Comparison of ENCODE assay signal across 11 cellular contexts in genomic region chr14:55446833-55447232, GRCh38. TPM values are rescaled to one million over a fixed set of nuclear protein-coding genes. Genes with fewer than 3 reads are reported as not detected.
DNase-seq lines count a peak whose midpoint lies in the region; ATAC-seq, FAIRE-seq and TF ChIP-seq lines count a peak whose summit lies in the region.
"Had no signal": no experiment of that assay in that cellular context is flagged by ENCODE, and none has a peak within 500 bp of the region (broad histone marks: within the 10 kb centered on the region; RNA-seq: fewer than 3 reads in every experiment).

No MANE protein-coding gene starts in this region.

- peaks cover 45% of the 10 kb centered on the region for H3K4me1 ChIP-seq in endothelial cell of umbilical vein (ENCODE audit: control insufficient read depth, extremely low read depth, insufficient read depth, low read length)

- no peaks in the 10 kb centered on the region for H3K9me1 ChIP-seq in endothelial cell of umbilical vein (replicated peaks; ENCODE audit: control insufficient read depth, extremely low read depth, insufficient read depth, low read length)

- intact Hi-C loops in endothelial cell of umbilical vein (cut with micrococcal nuclease) = loop anchor here (2.0 to 10.0 kb wide), 8 partner anchors 188 to 1040 kb away; no protein-coding TSS in a partner anchor

- H3K27me3 ChIP-seq in endothelial cell of umbilical vein (ENCODE audit: control insufficient read depth in 2 of 2, insufficient read depth in 2 of 2, low read length in 2 of 2) = no peaks in the 10 kb centered on the region

- no peak for ATAC-seq in GM19463 (IDR thresholded peaks at IDR 0.05; ENCODE audit: unreplicated experiment)

- peak overlapping the region; percentile 61 for H3K27ac ChIP-seq in endothelial cell of umbilical vein (ENCODE audit: insufficient read depth, low read depth, low read length)

- TF ChIP-seq POLR2A in H54 (IDR thresholded peaks at IDR 0.05; ENCODE audit: low read depth, low read length) (no peak), endothelial cell of umbilical vein (IDR thresholded peaks at IDR 0.05; ENCODE audit: low read depth, low read length) (no peak)

- H3K4me2 ChIP-seq in endothelial cell of umbilical vein (ENCODE audit: insufficient read depth, low read length) = no peak overlapping the region

- H2AFZ ChIP-seq in endothelial cell of umbilical vein (ENCODE audit: low read depth, low read length) = peak overlapping the region; percentile 61

- H3K79me2 ChIP-seq in endothelial cell of umbilical vein (ENCODE audit: control insufficient read depth, insufficient read depth, low read length) = no peaks in the 10 kb centered on the region

- no peaks in the 10 kb centered on the region for H4K20me1 ChIP-seq in endothelial cell of umbilical vein (replicated peaks; ENCODE audit: control insufficient read depth, extremely low read depth, insufficient read depth, low read length)

- no TSS peak for BruUV-seq in endothelial cell of umbilical vein (replicated peaks; lab: Mats Ljungman, UMichigan)

- DNase-seq in H54 (ENCODE audit: insufficient read length, low spot score) (no peak), RPMI7951 (ENCODE audit: low read depth) (peak; percentile 62), endothelial cell of umbilical vein (ENCODE audit: low read depth, low spot score) (peak; percentile 55), pulmonary artery endothelial cell (ENCODE audit: low read depth, low spot score) (peak; percentile 10), COLO668 (lab: John Stamatoyannopoulos, UW; ENCODE audit: unreplicated experiment) (no peak)
- no peak for DNase-seq in stimulated activated CD4-positive, alpha-beta T cell treated with anti-CD3 and anti-CD28 coated beads, Interleukin-15, amount 100 ng/mL, for 24 hours
- DNase-seq: GF-D8 had no signal

- POLR2A ChIA-PET in endothelial cell of umbilical vein (lab: Charles Lee) = no interaction called here

- no peak for TF ChIP-seq CTCF in endothelial cell of umbilical vein (IDR thresholded peaks at IDR 0.05; ENCODE audit: extremely low read depth in 1 of 2, insufficient read depth in 1 of 2, low read depth in 1 of 2, low read length in 2 of 2)

- no peaks in the 10 kb centered on the region for H3K36me3 ChIP-seq in endothelial cell of umbilical vein (ENCODE audit: control insufficient read depth in 2 of 2, extremely low read depth in 1 of 2, insufficient read depth in 2 of 2, low read length in 2 of 2)

- FAIRE-seq in H54 (lab: Jason Lieb, UNC) (peak; percentile 72), endothelial cell of umbilical vein (lab: Jason Lieb, UNC) (peak; percentile 37)

- CTCF ChIA-PET in endothelial cell of umbilical vein (lab: Charles Lee) = interaction anchor here (0.6 to 3.4 kb wide), 97 partner anchors 8 to 1043 kb away, joined by 3 to 51 read pairs (median 6); partner anchors contain the start of gene KTN1

- no peak overlapping the region for H3K4me3 ChIP-seq in endothelial cell of umbilical vein (replicated peaks in 1 of 3; ENCODE audit: insufficient read depth in 1 of 3, low read depth in 1 of 3, low read length in 3 of 3)

- peak overlapping the region; percentile 10 for H3K9ac ChIP-seq in endothelial cell of umbilical vein (replicated peaks; ENCODE audit: extremely low read depth, insufficient read depth, low read length)

- no peaks in the 10 kb centered on the region for H3K9me3 ChIP-seq in endothelial cell of umbilical vein (replicated peaks; ENCODE audit: control insufficient read depth, insufficient read depth, low read length)

- dilution Hi-C loops in endothelial cell of umbilical vein (cut with MboI; ENCODE audit: extremely low pct_ligation_motif_present, low sequenced_read_pairs) = no loop called here

TF ChIP-seq in endothelial cell of umbilical vein, 7 proteins besides CTCF, POLR2A, EP300 and RAD21:
- no peak for TF ChIP-seq MAX (IDR thresholded peaks at IDR 0.05; ENCODE audit: insufficient read depth, insufficient read length)
- TF ChIP-seq FOS (IDR thresholded peaks at IDR 0.05; ENCODE audit: borderline replicate concordance, insufficient read depth, low read length) = peak; percentile 38
- TF ChIP-seq POLR2AphosphoS5 (IDR thresholded peaks at IDR 0.05; ENCODE audit: insufficient read depth, low read depth, low read length) = no peak
- TF ChIP-seq MYC (IDR thresholded peaks at IDR 0.05; ENCODE audit: low read depth, low read length) = no peak
- no peak for TF ChIP-seq EZH2 (IDR thresholded peaks at IDR 0.05; ENCODE audit: borderline replicate concordance, low read depth, low read length, severe bottlenecking)
- no peak for TF ChIP-seq JUN (IDR thresholded peaks at IDR 0.05; ENCODE audit: borderline replicate concordance, insufficient read depth, insufficient read length, low read depth)
- peak; percentile 64 for TF ChIP-seq GATA2 (IDR thresholded peaks at IDR 0.05; ENCODE audit: insufficient read depth, insufficient read length, low read depth, low read length)

RNA-seq across cellular contexts. Expression of gene TBPL2, which starts 6.4 kb away (rescaled TPM):
- total RNA-seq in RPMI7951 (2014; rRNA removed; shearing (Covaris generic)) = not detected in 2 replicates
- total RNA-seq in endothelial cell of umbilical vein (not detected in 2 replicates), pulmonary artery endothelial cell (not detected in 2 replicates)
- not detected in 2 replicates for polyA plus RNA-seq in endothelial cell of umbilical vein
- polyA plus RNA-seq in endothelial cell of umbilical vein (2011; cell fraction: cytosol; rRNA removed) = not detected in 2 replicates
- not detected in 2 replicates for polyA plus RNA-seq in endothelial cell of umbilical vein (2011; cell fraction: nucleus; rRNA removed)
- polyA plus RNA-seq in endothelial cell of umbilical vein (2012) = not detected in 2 replicates
- not detected in 2 replicates for polyA minus RNA-seq in endothelial cell of umbilical vein
- not detected for polyA minus RNA-seq in endothelial cell of umbilical vein (2011; cell fraction: cytosol; rRNA and poly(A)+ RNA removed)
- polyA minus RNA-seq in endothelial cell of umbilical vein (2011; cell fraction: nucleus; rRNA and poly(A)+ RNA removed) = not detected in 2 replicates
- total RNA-seq: activated CD8-positive, alpha-beta memory T cell treated with anti-CD3 and anti-CD28 coated beads for 36 hours; myocyte; subcutaneous adipose tissue had no signal

RNA-seq across cellular contexts. Expression of gene ATG14, which starts 35.2 kb away (rescaled TPM):
- 4.1 and 6.8 TPM in 2 replicates for total RNA-seq in RPMI7951 (2014; rRNA removed; shearing (Covaris generic))
- 9.6 and 10.0 TPM in 2 replicates for total RNA-seq in endothelial cell of umbilical vein
- polyA plus RNA-seq in endothelial cell of umbilical vein = 4.8 and 5.9 TPM in 2 replicates
- 4.0 TPM in 2 replicates for polyA plus RNA-seq in endothelial cell of umbilical vein (2011; cell fraction: cytosol; rRNA removed)
- 27.1 and 28.8 TPM in 2 replicates for polyA plus RNA-seq in endothelial cell of umbilical vein (2011; cell fraction: nucleus; rRNA removed)
- polyA plus RNA-seq in endothelial cell of umbilical vein (2012) = 5.8 and 8.4 TPM in 2 replicates
- polyA minus RNA-seq in endothelial cell of umbilical vein = 11.4 and 11.6 TPM in 2 replicates
- polyA minus RNA-seq in endothelial cell of umbilical vein (2011; cell fraction: cytosol; rRNA and poly(A)+ RNA removed) = 5.0 TPM
- polyA minus RNA-seq in endothelial cell of umbilical vein (2011; cell fraction: nucleus; rRNA and poly(A)+ RNA removed) = 11.0 and 13.2 TPM in 2 replicates
- 13.1 and 15.3 TPM in 2 replicates for total RNA-seq in pulmonary artery endothelial cell

Comparison
In these comparisons a context has a peak if more than half of its experiments do, and no peak if none do; other contexts are left out.
1. DNase-seq: peak in RPMI7951 (single experiment), endothelial cell of umbilical vein (single experiment) and pulmonary artery endothelial cell (single experiment); none in H54 (single experiment), stimulated activated CD4-positive, alpha-beta T cell treated with anti-CD3 and anti-CD28 coated beads, Interleukin-15, amount 100 ng/mL, for 24 hours (single experiment) and COLO668 (single experiment).